Comparison of ENCODE assay signal across 24 cellular contexts in the genomic region with DNA sequence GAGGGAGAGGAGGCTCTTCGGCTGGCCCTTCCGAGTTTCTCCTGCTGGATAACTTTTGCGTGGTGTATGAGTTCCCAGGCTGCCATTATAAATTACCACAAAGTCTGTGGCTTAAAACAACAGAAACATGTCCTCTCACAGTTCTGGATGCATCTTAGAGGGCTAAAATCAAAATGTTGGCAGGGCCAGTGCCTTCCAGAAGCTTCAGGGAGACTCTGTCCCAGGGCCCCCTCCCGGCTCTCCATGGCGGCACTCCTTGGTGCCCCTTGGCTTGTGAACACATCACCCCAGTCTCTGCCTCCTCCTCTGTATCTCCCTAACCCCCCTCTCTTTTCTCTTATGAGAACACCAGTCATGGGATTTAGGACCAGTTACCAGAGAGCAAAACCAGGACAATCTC. TPM values are rescaled to one million over a fixed set of nuclear protein-coding genes. Genes with fewer than 3 reads are reported as not detected.
"Had no signal": no experiment of that assay in that cellular context is flagged by ENCODE, and none has a peak within 500 bp of the region (broad histone marks: within the 10 kb centered on the region; RNA-seq: fewer than 3 reads in every experiment).

No MANE protein-coding gene starts in this region.

- DNase-seq: activated B cell treated with CpG ODN at 0.5 μM for 24 hours; activated CD4-positive, alpha-beta memory T cell treated with anti-CD3 and anti-CD28 coated beads, Interleukin-2, amount 10 ng/mL, durations not matched to agents 7 days and 5 days; activated CD4-positive, alpha-beta T cell treated with anti-CD3 and anti-CD28 coated beads for 36 hours; activated CD4-positive, alpha-beta T cell treated with anti-CD3 and anti-CD28 coated beads, Interleukin-2, amount 10 ng/mL, durations not matched to agents 24 days and 14 days; activated CD4-positive, alpha-beta T cell treated with anti-CD3 and anti-CD28 coated beads, Interleukin-2, amount 50 U/mL, for 4 hours; activated gamma-delta T cell; activated naive CD4-positive, alpha-beta T cell; activated naive CD4-positive, alpha-beta T cell treated with anti-CD3 and anti-CD28 coated beads, Interleukin-2, amount 10 ng/mL, durations not matched to agents 7 days and 5 days; activated naive CD8-positive, alpha-beta T cell treated with anti-CD3 and anti-CD28 coated beads, Interleukin-2, amount 10 ng/mL, durations not matched to agents 7 days and 5 days; activated T-cell treated with anti-CD3 and anti-CD28 coated beads, Interleukin-2, amount 50 U/mL, for 1 hour; activated T-cell treated with anti-CD3 and anti-CD28 coated beads, Interleukin-2, amount 50 U/mL, for 72 hours; brain microvascular endothelial cell; effector CD8-positive, alpha-beta T cell; foreskin fibroblast; T-helper 1 cell; T-helper 17 cell; T1000; WERI-Rb-1 had no signal

- H3K4me3 Mint-ChIP-seq: activated B cell treated with CpG ODN at 0.5 μM for 24 hours; activated CD4-positive, alpha-beta memory T cell treated with anti-CD3 and anti-CD28 coated beads, Interleukin-2, amount 10 ng/mL, durations not matched to agents 7 days and 5 days; activated CD4-positive, alpha-beta T cell treated with anti-CD3 and anti-CD28 coated beads for 36 hours; activated CD4-positive, alpha-beta T cell treated with anti-CD3 and anti-CD28 coated beads, Interleukin-2, amount 10 ng/mL, durations not matched to agents 24 days and 14 days; activated naive CD4-positive, alpha-beta T cell treated with anti-CD3 and anti-CD28 coated beads, Interleukin-2, amount 10 ng/mL, durations not matched to agents 7 days and 5 days; activated naive CD8-positive, alpha-beta T cell treated with anti-CD3 and anti-CD28 coated beads, Interleukin-2, amount 10 ng/mL, durations not matched to agents 7 days and 5 days; activated T-cell treated with anti-CD3 and anti-CD28 coated beads, Interleukin-2, amount 50 U/mL, for 72 hours; central memory CD8-positive, alpha-beta T cell; T-helper 17 cell; T-helper 2 cell treated with Interferon-gamma antibody and Interleukin-4, amounts not matched to agents 5 μg/mL and 100 μg/mL, for 36 hours had no signal

- H3K27ac Mint-ChIP-seq: activated B cell treated with CpG ODN at 0.5 μM for 24 hours; activated CD4-positive, alpha-beta memory T cell treated with anti-CD3 and anti-CD28 coated beads, Interleukin-2, amount 10 ng/mL, durations not matched to agents 7 days and 5 days; activated CD4-positive, alpha-beta T cell treated with anti-CD3 and anti-CD28 coated beads for 36 hours; activated CD4-positive, alpha-beta T cell treated with anti-CD3 and anti-CD28 coated beads, Interleukin-2, amount 10 ng/mL, durations not matched to agents 24 days and 14 days; activated naive CD4-positive, alpha-beta T cell treated with anti-CD3 and anti-CD28 coated beads, Interleukin-2, amount 10 ng/mL, durations not matched to agents 7 days and 5 days; activated naive CD4-positive, alpha-beta T cell treated with anti-CD3 and anti-CD28 coated beads, Interleukin-2, amount 50 U/mL, for 72 hours; activated naive CD8-positive, alpha-beta T cell treated with anti-CD3 and anti-CD28 coated beads, Interleukin-2, amount 10 ng/mL, durations not matched to agents 7 days and 5 days; activated T-cell treated with anti-CD3 and anti-CD28 coated beads, Interleukin-2, amount 50 U/mL, for 72 hours; T-helper 17 cell; T-helper 2 cell treated with Interferon-gamma antibody and Interleukin-4, amounts not matched to agents 5 μg/mL and 100 μg/mL, for 36 hours had no signal

- H3K27me3 Mint-ChIP-seq: activated CD4-positive, alpha-beta T cell treated with anti-CD3 and anti-CD28 coated beads, Interleukin-2, amount 10 ng/mL, durations not matched to agents 24 days and 14 days had no signal

- H3K27ac ChIP-seq: ascending aorta, brain microvascular endothelial cell, epithelial cell of prostate, WERI-Rb-1 had no signal

- H3K36me3 Mint-ChIP-seq: activated naive CD4-positive, alpha-beta T cell treated with anti-CD3 and anti-CD28 coated beads, Interleukin-2, amount 10 ng/mL, durations not matched to agents 7 days and 5 days; activated naive CD8-positive, alpha-beta T cell treated with anti-CD3 and anti-CD28 coated beads, Interleukin-2, amount 10 ng/mL, durations not matched to agents 7 days and 5 days had no signal

- H3K9me3 ChIP-seq: ascending aorta had no signal

- ATAC-seq: activated CD4-positive, alpha-beta T cell treated with anti-CD3 and anti-CD28 coated beads for 36 hours; activated CD4-positive, CD25-positive, alpha-beta regulatory T cell treated with anti-CD3 and anti-CD28 coated beads, Interleukin-2, amount 50 U/mL, for 24 hours; activated naive CD4-positive, alpha-beta T cell treated with anti-CD3 and anti-CD28 coated beads, Interleukin-2, amount 50 U/mL, for 72 hours; activated T-cell treated with anti-CD3 and anti-CD28 coated beads, Interleukin-2, amount 50 U/mL, for 72 hours; T-helper 17 cell had no signal

- H3K27me3 ChIP-seq: ascending aorta, brain microvascular endothelial cell had no signal

- H3K9me3 Mint-ChIP-seq: central memory CD8-positive, alpha-beta T cell had no signal

- H3K4me1 Mint-ChIP-seq: activated B cell treated with CpG ODN at 0.5 μM for 24 hours; activated CD4-positive, alpha-beta memory T cell treated with anti-CD3 and anti-CD28 coated beads, Interleukin-2, amount 10 ng/mL, durations not matched to agents 7 days and 5 days; activated CD4-positive, alpha-beta T cell treated with anti-CD3 and anti-CD28 coated beads for 36 hours; activated CD4-positive, alpha-beta T cell treated with anti-CD3 and anti-CD28 coated beads, Interleukin-2, amount 10 ng/mL, durations not matched to agents 24 days and 14 days; activated naive CD4-positive, alpha-beta T cell treated with anti-CD3 and anti-CD28 coated beads, Interleukin-2, amount 10 ng/mL, durations not matched to agents 7 days and 5 days; activated naive CD8-positive, alpha-beta T cell treated with anti-CD3 and anti-CD28 coated beads, Interleukin-2, amount 10 ng/mL, durations not matched to agents 7 days and 5 days; central memory CD8-positive, alpha-beta T cell; T-helper 17 cell had no signal

- H3K4me3 ChIP-seq: ascending aorta had no signal

- H3K4me1 ChIP-seq: ascending aorta had no signal

- H3K36me3 ChIP-seq: ascending aorta, brain microvascular endothelial cell, WERI-Rb-1 had no signal

RNA-seq across cellular contexts. Expression of a gene that starts 23.3 kb away (rescaled TPM):
- total RNA-seq: activated B cell treated with CpG ODN at 0.5 μM for 24 hours; activated CD4-positive, alpha-beta memory T cell treated with anti-CD3 and anti-CD28 coated beads, Interleukin-2, amount 10 ng/mL, durations not matched to agents 7 days and 5 days; activated CD4-positive, alpha-beta T cell treated with anti-CD3 and anti-CD28 coated beads, Interleukin-2, amount 10 ng/mL, durations not matched to agents 24 days and 14 days; activated naive CD4-positive, alpha-beta T cell treated with anti-CD3 and anti-CD28 coated beads, Interleukin-2, amount 50 U/mL, for 72 hours; activated naive CD8-positive, alpha-beta T cell treated with anti-CD3 and anti-CD28 coated beads, Interleukin-2, amount 10 ng/mL, durations not matched to agents 7 days and 5 days; activated T-cell treated with anti-CD3 and anti-CD28 coated beads, Interleukin-2, amount 50 U/mL, for 72 hours; T-helper 17 cell had no signal
